Comparison of ENCODE assay signal across 8 cellular contexts in genomic region chr20:58649288-58650180, GRCh38. TPM values are rescaled to one million over a fixed set of nuclear protein-coding genes. Genes with fewer than 3 reads are reported as not detected.
DNase-seq lines count a peak whose midpoint lies in the region; ATAC-seq lines count a peak whose summit lies in the region.

No MANE protein-coding gene starts in this region.

- peak overlapping the region; percentile 97; the same call in 1 of the 2 replicates for H3K9ac ChIP-seq in iPS-20b (ENCODE audit: low read depth, low read length)

- no peaks in the 10 kb centered on the region for H3K9me3 Mint-ChIP-seq in activated naive CD8-positive, alpha-beta T cell treated with anti-CD3 and anti-CD28 coated beads for 36 hours

- ATAC-seq in GM21423 (IDR thresholded peaks at IDR 0.05; ENCODE audit: unreplicated experiment) = no peak

- peaks cover 10% of the 10 kb centered on the region for H3K4me1 Mint-ChIP-seq in activated naive CD8-positive, alpha-beta T cell treated with anti-CD3 and anti-CD28 coated beads for 36 hours

- DNase-seq in NCI-H2227 (lab: John Stamatoyannopoulos, UW; ENCODE audit: unreplicated experiment) (peak; percentile 23), NCI-H2227 treated with DMSO at 0.1 percent for 48 hours (lab: John Stamatoyannopoulos, UW) (no peak), NAMALWA (ENCODE audit: low spot score) (no peak), NCI-H128 (lab: John Stamatoyannopoulos, UW; ENCODE audit: unreplicated experiment) (no peak)
- peak; percentile 41 for DNase-seq in activated naive CD8-positive, alpha-beta T cell treated with anti-CD3 and anti-CD28 coated beads for 36 hours
- peak; percentile 61 for DNase-seq in stimulated activated CD8-positive, alpha-beta memory T cell treated with anti-CD3 and anti-CD28 coated beads, Interleukin-4, amount 100 ng/mL, for 48 hours

- H3K27ac ChIP-seq in iPS-20b (ENCODE audit: low read length) = no peak overlapping the region

- H3K4me3 Mint-ChIP-seq in activated naive CD8-positive, alpha-beta T cell treated with anti-CD3 and anti-CD28 coated beads for 36 hours = peak overlapping the region; percentile 67

- H3K36me3 ChIP-seq in iPS-20b (ENCODE audit: insufficient read depth, low read depth, low read length) = no peaks in the 10 kb centered on the region

- H3K4me1 ChIP-seq in iPS-20b (ENCODE audit: insufficient read depth, low read length) = peaks cover 13% of the 10 kb centered on the region; the same call in 1 of the 2 replicates

- no peaks in the 10 kb centered on the region for H3K27me3 Mint-ChIP-seq in activated naive CD8-positive, alpha-beta T cell treated with anti-CD3 and anti-CD28 coated beads for 36 hours

- H3K36me3 Mint-ChIP-seq in activated naive CD8-positive, alpha-beta T cell treated with anti-CD3 and anti-CD28 coated beads for 36 hours = peaks cover 21% of the 10 kb centered on the region

- H3K27ac Mint-ChIP-seq in activated naive CD8-positive, alpha-beta T cell treated with anti-CD3 and anti-CD28 coated beads for 36 hours = peak overlapping the region; percentile 67

- H3K27me3 ChIP-seq in iPS-20b (ENCODE audit: insufficient read depth, low read length) = peaks cover 13% of the 10 kb centered on the region; the same call in 1 of the 2 replicates

- H3K4me3 ChIP-seq in iPS-20b (ENCODE audit: low read length) = peak overlapping the region; percentile 78; the same call in 1 of the 2 replicates

- H3K9me3 ChIP-seq in iPS-20b (ENCODE audit: insufficient read depth, low read depth, low read length) = no peaks in the 10 kb centered on the region

RNA-seq across cellular contexts. Expression of gene STX16, which starts 1.5 kb away (rescaled TPM):
- total RNA-seq in activated naive CD8-positive, alpha-beta T cell treated with anti-CD3 and anti-CD28 coated beads for 36 hours = 10 to 100 TPM; 84.0 to 93.5 TPM

RNA-seq across cellular contexts. Expression of gene NPEPL1, which starts 43.1 kb away (rescaled TPM):
- 10 to 100 TPM; 13.7 to 15.2 TPM for total RNA-seq in activated naive CD8-positive, alpha-beta T cell treated with anti-CD3 and anti-CD28 coated beads for 36 hours

Comparison
In these comparisons a context has a peak if more than half of its experiments do, and no peak if none do; other contexts are left out.
1. DNase-seq: peak in NCI-H2227 (single experiment), activated naive CD8-positive, alpha-beta T cell treated with anti-CD3 and anti-CD28 coated beads for 36 hours (single experiment) and stimulated activated CD8-positive, alpha-beta memory T cell treated with anti-CD3 and anti-CD28 coated beads, Interleukin-4, amount 100 ng/mL, for 48 hours (single experiment); none in NCI-H2227 treated with DMSO at 0.1 percent for 48 hours (single experiment), NAMALWA (single experiment) and NCI-H128 (single experiment).